8 cellular contexts compared by ENCODE assay signal in the genomic region with DNA sequence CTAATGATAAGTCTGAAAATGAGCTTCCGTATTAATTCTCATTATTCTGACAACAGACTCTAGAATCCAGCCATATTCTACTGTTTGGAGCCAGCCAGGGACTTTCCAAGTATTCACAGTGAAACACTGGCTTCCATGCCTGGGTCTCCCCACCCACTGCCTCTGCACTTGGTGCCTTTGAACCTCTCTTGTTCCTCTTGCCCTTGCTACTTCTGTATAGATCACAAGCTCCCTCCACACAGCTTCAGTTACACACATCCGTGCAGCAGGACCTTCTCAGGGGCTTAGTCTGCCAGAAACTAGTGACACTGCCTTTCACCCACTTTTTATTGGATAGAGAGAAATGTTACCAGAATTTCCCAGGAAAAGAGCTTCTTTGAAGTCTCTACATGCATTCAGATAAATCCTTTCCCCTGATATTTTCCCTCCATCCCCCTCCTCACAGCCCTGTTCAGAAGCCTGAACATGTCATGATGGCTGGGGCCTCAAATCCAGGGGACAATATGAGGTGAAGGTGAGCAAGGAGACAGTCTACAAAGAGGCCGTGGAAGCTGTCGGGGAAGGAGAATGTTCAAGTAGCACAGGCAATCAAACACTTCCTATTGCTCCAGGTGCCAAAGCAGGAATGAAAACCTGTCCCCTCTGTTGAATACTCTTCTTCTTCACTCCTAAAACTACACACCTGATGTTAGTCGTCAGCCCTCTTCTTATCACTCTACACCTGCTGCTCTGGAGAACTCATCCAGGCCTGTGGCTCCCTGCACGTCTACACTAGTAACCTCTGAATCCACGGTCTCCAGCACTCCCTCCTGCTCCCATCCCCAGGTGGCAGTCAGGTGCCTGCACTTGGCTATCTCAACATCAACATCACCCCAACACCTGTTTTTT. TPM values are rescaled to one million over a fixed set of nuclear protein-coding genes. Genes with fewer than 3 reads are reported as not detected.
DNase-seq lines count a peak whose midpoint lies in the region; ATAC-seq and TF ChIP-seq lines count a peak whose summit lies in the region.

No MANE protein-coding gene starts in this region.

- H3K36me3 Mint-ChIP-seq in neural progenitor cell, result no peaks in the 10 kb centered on the region

- no peaks in the 10 kb centered on the region for H3K36me3 ChIP-seq in BLaER1 treated with 17β-estradiol and CSF1 and Interleukin-3, amounts not matched to agents 10 nM and 100 nM
- no peaks in the 10 kb centered on the region for H3K36me3 ChIP-seq in adrenal gland (replicated peaks in 1 of 2)
- no peaks in the 10 kb centered on the region for H3K36me3 ChIP-seq in neural progenitor cell

- H3K9me3 ChIP-seq in BLaER1 treated with 17β-estradiol and CSF1 and Interleukin-3, amounts not matched to agents 10 nM and 100 nM (replicated peaks in 1 of 11), result peaks cover 2 to 8% (median 4%) of the 10 kb centered on the region in 11 experiments; a peak in 20 of 22 replicates
- H3K9me3 ChIP-seq in adrenal gland (replicated peaks in 1 of 3) (no peaks in the 10 kb centered on the region), neural progenitor cell (ENCODE audit: low read depth) (no peaks in the 10 kb centered on the region)

- TF ChIP-seq POLR2A in adrenal gland (IDR thresholded peaks at IDR 0.05), result peak in 1 of 2 donors; percentile 77

- H3K27me3 Mint-ChIP-seq in neural progenitor cell (ENCODE audit: insufficient read depth, low read depth), result peaks cover 2% of the 10 kb centered on the region

- no peaks in the 10 kb centered on the region for H3K4me1 Mint-ChIP-seq in neural progenitor cell

- H3K27ac Mint-ChIP-seq in neural progenitor cell, result no peak overlapping the region

- ATAC-seq in GM19043 (IDR thresholded peaks at IDR 0.05; ENCODE audit: low read depth, unreplicated experiment) (peak; percentile 77), HG03135 (IDR thresholded peaks at IDR 0.05; ENCODE audit: unreplicated experiment) (peak; percentile 77)

- peak overlapping the region; percentile 51 to 87 (median 71) for H3K4me2 ChIP-seq in BLaER1 treated with 17β-estradiol and CSF1 and Interleukin-3, amounts not matched to agents 10 nM and 100 nM
- no peak overlapping the region for H3K4me2 ChIP-seq in neural progenitor cell

- intact Hi-C loops in adrenal gland (cut with DNase I), result no loop called here

- peak overlapping the region; percentile 65 to 95 (median 84); a peak in 21 of 22 replicates for H3K27ac ChIP-seq in BLaER1 treated with 17β-estradiol and CSF1 and Interleukin-3, amounts not matched to agents 10 nM and 100 nM
- H3K27ac ChIP-seq in adrenal gland, result peak overlapping the region in 4 of 5 donors; percentile 1 to 79 (median 68)
- no peak overlapping the region for H3K27ac ChIP-seq in neural progenitor cell

- no peaks in the 10 kb centered on the region for H3F3A ChIP-seq in neural progenitor cell (ENCODE audit: low read depth)

- peaks cover 1% of the 10 kb centered on the region for H3K9me3 Mint-ChIP-seq in neural progenitor cell

- no peaks in the 10 kb centered on the region for H3K79me2 ChIP-seq in neural progenitor cell (ENCODE audit: low read depth)

- H4K20me1 ChIP-seq in BLaER1 treated with 17β-estradiol and CSF1 and Interleukin-3, amounts not matched to agents 10 nM and 100 nM, result no peaks in the 10 kb centered on the region
- no peaks in the 10 kb centered on the region for H4K20me1 ChIP-seq in neural progenitor cell (ENCODE audit: low read depth)

- peaks cover 27 to 48% (median 33%) of the 10 kb centered on the region in 10 experiments for H3K4me1 ChIP-seq in BLaER1 treated with 17β-estradiol and CSF1 and Interleukin-3, amounts not matched to agents 10 nM and 100 nM
- H3K4me1 ChIP-seq in adrenal gland (replicated peaks in 1 of 2) (peaks cover 0 to 9% of the 10 kb centered on the region in 2 donors), neural progenitor cell (no peaks in the 10 kb centered on the region)

- H3K9ac ChIP-seq in BLaER1 treated with 17β-estradiol and CSF1 and Interleukin-3, amounts not matched to agents 10 nM and 100 nM, result peak overlapping the region in 9 of 11 experiments; percentile 31 to 78 (median 60); a peak in 17 of 22 replicates
- H3K9ac ChIP-seq in neural progenitor cell, result no peak overlapping the region

- no peak overlapping the region for H3K4me3 Mint-ChIP-seq in neural progenitor cell

- no peak overlapping the region for H2AFZ ChIP-seq in neural progenitor cell (replicated peaks)

- 49 to 63% (median 56%) methylated on average over 7 of the region's 7 CpGs for WGBS in adrenal gland, 4 donors

- DNase-seq in adrenal gland (peak; percentile 48 to 86 (median 77)), midbrain (lab: John Stamatoyannopoulos, UW) (peak; percentile 42), neural progenitor cell (ENCODE audit: low spot score) (no peak), COLO829 (ENCODE audit: low spot score) (no peak)
- DNase-seq in stimulated activated CD4-positive, alpha-beta T cell treated with anti-CD3 and anti-CD28 coated beads, Interleukin-2, amount 100 ng/mL, for 24 hours, result no peak

- H3K27me3 ChIP-seq in BLaER1 treated with 17β-estradiol and CSF1 and Interleukin-3, amounts not matched to agents 10 nM and 100 nM, result no peaks in the 10 kb centered on the region; a peak in 1 of 22 replicates
- H3K27me3 ChIP-seq in adrenal gland, result peaks cover 7% of the 10 kb centered on the region
- H3K27me3 ChIP-seq in neural progenitor cell, result peaks cover 17% of the 10 kb centered on the region

- H3K4me3 ChIP-seq in BLaER1 treated with 17β-estradiol and CSF1 and Interleukin-3, amounts not matched to agents 10 nM and 100 nM, result peak overlapping the region in 2 of 10 experiments; percentile 0 to 10; a peak in 1 of 20 replicates
- H3K4me3 ChIP-seq in adrenal gland, result no peak overlapping the region
- no peak overlapping the region for H3K4me3 ChIP-seq in neural progenitor cell

- TF ChIP-seq CTCF in adrenal gland (IDR thresholded peaks at IDR 0.05) (no peak), neural progenitor cell (IDR thresholded peaks at IDR 0.05) (no peak)

RNA-seq across cellular contexts. Expression of gene HLA-DOA, which starts 20.1 kb away (rescaled TPM):
- 10 to 100 TPM in 6 of 8 donors, 1 to 10 TPM in 2; 4.4 to 61.9 (median 24.7) TPM for total RNA-seq in adrenal gland
- 1 to 10 TPM; 1.6 to 4.2 (median 1.9) TPM for polyA plus RNA-seq in adrenal gland
- total RNA-seq in neural progenitor cell (ENCODE audit: low replicate concordance), result 38.0 and 52.2 TPM in 2 replicates

RNA-seq across cellular contexts. Expression of gene HLA-DPA1, which starts 43.9 kb away (rescaled TPM):
- total RNA-seq in adrenal gland (100 to 1,000 TPM in 6 of 8 donors, 10 to 100 TPM in 2; 69.6 to 625 (median 207) TPM), neural progenitor cell (ENCODE audit: low replicate concordance) (1.5 and 2.8 TPM in 2 replicates)
- 100 to 1,000 TPM in 1 of 3 donors, 10 to 100 TPM in 2; 29.2 to 219 (median 31.0) TPM for polyA plus RNA-seq in adrenal gland

RNA-seq across cellular contexts. Expression of gene HLA-DPB1, which starts 46.2 kb away (rescaled TPM):
- total RNA-seq in adrenal gland (100 to 1,000 TPM in 6 of 8 donors, 10 to 100 TPM in 2; 58.1 to 521 (median 259) TPM), neural progenitor cell (ENCODE audit: low replicate concordance) (8.0 and 23.3 TPM in 2 replicates)
- polyA plus RNA-seq in adrenal gland, result 10 to 100 TPM; 39.9 to 56.4 (median 50.8) TPM

Comparison
In these comparisons a context has a peak if more than half of its experiments do, and no peak if none do; other contexts are left out.
1. DNase-seq: peak in adrenal gland (7 of 7) and midbrain (single experiment); none in neural progenitor cell (single experiment), COLO829 (single experiment) and stimulated activated CD4-positive, alpha-beta T cell treated with anti-CD3 and anti-CD28 coated beads, Interleukin-2, amount 100 ng/mL, for 24 hours (0 of 2).
2. RNA of gene HLA-DPA1, which starts 43.9 kb away (total RNA-seq): 69.6 to 625 TPM in adrenal gland; 1.5 to 2.8 TPM in neural progenitor cell; every median in the first group is over 10 times any median in the second.